ENCODE assay signal across 14 cellular contexts in genomic region chr1:91783423-91784162, GRCh38.
DNase-seq lines count a peak whose midpoint lies in the region; ATAC-seq and TF ChIP-seq lines count a peak whose summit lies in the region.
"Had no signal": no experiment of that assay in that cellular context is flagged by ENCODE, and none has a peak within 500 bp of the region (broad histone marks: within the 10 kb centered on the region; RNA-seq: fewer than 3 reads in every experiment).

No MANE protein-coding gene starts in this region.

- H3K79me2 ChIP-seq in hepatocyte = peaks cover 7% of the 10 kb centered on the region

- peak overlapping the region; percentile 7 for H3K4me2 ChIP-seq in hepatocyte

- H3K9me3 ChIP-seq in hepatocyte (ENCODE audit: low read depth) (no peaks in the 10 kb centered on the region), sigmoid colon (no peaks in the 10 kb centered on the region)

- no peaks in the 10 kb centered on the region for H3K9me3 Mint-ChIP-seq in activated CD8-positive, alpha-beta T cell treated with anti-CD3 and anti-CD28 coated beads, Interleukin-2, amount 10 ng/mL, durations not matched to agents 7 days and 5 days (ENCODE audit: insufficient read depth)
- H3K9me3 Mint-ChIP-seq: central memory CD8-positive, alpha-beta T cell had no signal

- H3K36me3 ChIP-seq in hepatocyte (replicated peaks; ENCODE audit: insufficient read depth, low read depth) (no peaks in the 10 kb centered on the region), sigmoid colon (peaks cover 0 to 5% (median 0%) of the 10 kb centered on the region in 4 donors)

- POLR2A ChIA-PET in activated CD8-positive, alpha-beta T cell treated with anti-CD3 and anti-CD28 coated beads, Interleukin-2, amount 10 ng/mL, durations not matched to agents 7 days and 5 days (lab: Charles Lee) = no interaction called here

- ATAC-seq in activated CD8-positive, alpha-beta T cell treated with anti-CD3 and anti-CD28 coated beads, Interleukin-2, amount 10 ng/mL, durations not matched to agents 7 days and 5 days = no peak
- no peak for ATAC-seq in HG02938 (IDR thresholded peaks at IDR 0.05; ENCODE audit: unreplicated experiment)

- no peak for TF ChIP-seq EP300 in sigmoid colon (IDR thresholded peaks at IDR 0.05)

- H3K4me1 Mint-ChIP-seq in activated CD8-positive, alpha-beta T cell treated with anti-CD3 and anti-CD28 coated beads, Interleukin-2, amount 10 ng/mL, durations not matched to agents 7 days and 5 days (ENCODE audit: low read depth) = no peaks in the 10 kb centered on the region

- no peak overlapping the region for H2AFZ ChIP-seq in hepatocyte

- H3K9me2 ChIP-seq in hepatocyte (replicated peaks; ENCODE audit: insufficient read depth) = no peaks in the 10 kb centered on the region

- WGBS in hepatocyte (ENCODE audit: low lambda C conversion rate, missing lambda C conversion rate) = 58% methylated on average over 7 of the region's 7 CpGs
- 76 to 88% methylated on average over 7 of the region's 7 CpGs for WGBS in sigmoid colon, 2 donors

- H3K27me3 ChIP-seq in hepatocyte = no peaks in the 10 kb centered on the region
- H3K27me3 ChIP-seq in sigmoid colon = no peaks in the 10 kb centered on the region

- no peak overlapping the region for H3K4me3 ChIP-seq in choroid plexus epithelial cell (ENCODE audit: low read depth, low read length)
- H3K4me3 ChIP-seq in hepatocyte = no peak overlapping the region
- no peak overlapping the region for H3K4me3 ChIP-seq in sigmoid colon

- intact Hi-C loops in sigmoid colon (cut with DNase I) = no loop called here

- H4K20me1 ChIP-seq in hepatocyte (ENCODE audit: insufficient read depth, poor library complexity, severe bottlenecking) = no peaks in the 10 kb centered on the region

- no peak overlapping the region for H3K4me3 Mint-ChIP-seq in activated CD8-positive, alpha-beta T cell treated with anti-CD3 and anti-CD28 coated beads, Interleukin-2, amount 10 ng/mL, durations not matched to agents 7 days and 5 days
- H3K4me3 Mint-ChIP-seq: central memory CD8-positive, alpha-beta T cell had no signal

- CTCF ChIA-PET in activated CD8-positive, alpha-beta T cell treated with anti-CD3 and anti-CD28 coated beads, Interleukin-2, amount 10 ng/mL, durations not matched to agents 7 days and 5 days (lab: Charles Lee) = interaction anchor here (1.2 to 1.3 kb wide), 3 partner anchors 8 to 272 kb away, joined by 3 to 4 read pairs (median 3); no protein-coding TSS in a partner anchor

- H3K27ac Mint-ChIP-seq in activated CD8-positive, alpha-beta T cell treated with anti-CD3 and anti-CD28 coated beads, Interleukin-2, amount 10 ng/mL, durations not matched to agents 7 days and 5 days = no peak overlapping the region

- TF ChIP-seq CTCF in choroid plexus epithelial cell (conservative IDR thresholded peaks at IDR 0.05; ENCODE audit: low read depth, low read length) = no peak
- no peak for TF ChIP-seq CTCF in hepatocyte (IDR thresholded peaks at IDR 0.05; ENCODE audit: poor library complexity)
- TF ChIP-seq CTCF in sigmoid colon (IDR thresholded peaks at IDR 0.05) = no peak

- TF ChIP-seq POLR2A in sigmoid colon (IDR thresholded peaks at IDR 0.05) = no peak

- H3K4me1 ChIP-seq in hepatocyte (ENCODE audit: insufficient read depth) (peaks cover 25% of the 10 kb centered on the region), sigmoid colon (peaks cover 0 to 71% (median 59%) of the 10 kb centered on the region in 4 donors)

- DNase-seq in ELR (ENCODE audit: low read depth) (peak; percentile 36), choroid plexus epithelial cell (ENCODE audit: low read depth) (peak; percentile 61), hepatocyte (ENCODE audit: low spot score) (no peak), sigmoid colon (no peak), AG08396 (ENCODE audit: low spot score) (no peak), occipital lobe (lab: John Stamatoyannopoulos, UW) (no peak)
- DNase-seq in activated CD8-positive, alpha-beta T cell treated with anti-CD3 and anti-CD28 coated beads, Interleukin-2, amount 10 ng/mL, durations not matched to agents 7 days and 5 days = no peak
- DNase-seq: activated CD4-positive, CD25-positive, alpha-beta regulatory T cell treated with anti-CD3 and anti-CD28 coated beads, Interleukin-2, amount 50 U/mL, for 72 hours; hippocampal formation; NCI-H1436 treated with DMSO at 0.1 percent for 48 hours; NCI-H774; stimulated activated naive CD4-positive, alpha-beta T cell treated with Interleukin-2 at 50 U/mL for 16 hours had no signal

- H3K27ac ChIP-seq in hepatocyte (peak overlapping the region; percentile 87), sigmoid colon (peak overlapping the region; percentile 59 to 66 (median 63))

- peaks cover 2% of the 10 kb centered on the region for H3K27me3 Mint-ChIP-seq in activated CD8-positive, alpha-beta T cell treated with anti-CD3 and anti-CD28 coated beads, Interleukin-2, amount 10 ng/mL, durations not matched to agents 7 days and 5 days (ENCODE audit: low read depth)
- H3K27me3 Mint-ChIP-seq: central memory CD8-positive, alpha-beta T cell had no signal

- H3K36me3 Mint-ChIP-seq in activated CD8-positive, alpha-beta T cell treated with anti-CD3 and anti-CD28 coated beads, Interleukin-2, amount 10 ng/mL, durations not matched to agents 7 days and 5 days (ENCODE audit: low read depth) = no peaks in the 10 kb centered on the region

Comparison
In these comparisons a context has a peak if more than half of its experiments do, and no peak if none do; other contexts are left out.
1. DNase-seq: peak in ELR (single experiment) and choroid plexus epithelial cell (single experiment); none in hepatocyte (single experiment), sigmoid colon (single experiment), activated CD8-positive, alpha-beta T cell treated with anti-CD3 and anti-CD28 coated beads, Interleukin-2, amount 10 ng/mL, durations not matched to agents 7 days and 5 days (single experiment), AG08396 (single experiment) and occipital lobe (single experiment).